In the genomic region with DNA sequence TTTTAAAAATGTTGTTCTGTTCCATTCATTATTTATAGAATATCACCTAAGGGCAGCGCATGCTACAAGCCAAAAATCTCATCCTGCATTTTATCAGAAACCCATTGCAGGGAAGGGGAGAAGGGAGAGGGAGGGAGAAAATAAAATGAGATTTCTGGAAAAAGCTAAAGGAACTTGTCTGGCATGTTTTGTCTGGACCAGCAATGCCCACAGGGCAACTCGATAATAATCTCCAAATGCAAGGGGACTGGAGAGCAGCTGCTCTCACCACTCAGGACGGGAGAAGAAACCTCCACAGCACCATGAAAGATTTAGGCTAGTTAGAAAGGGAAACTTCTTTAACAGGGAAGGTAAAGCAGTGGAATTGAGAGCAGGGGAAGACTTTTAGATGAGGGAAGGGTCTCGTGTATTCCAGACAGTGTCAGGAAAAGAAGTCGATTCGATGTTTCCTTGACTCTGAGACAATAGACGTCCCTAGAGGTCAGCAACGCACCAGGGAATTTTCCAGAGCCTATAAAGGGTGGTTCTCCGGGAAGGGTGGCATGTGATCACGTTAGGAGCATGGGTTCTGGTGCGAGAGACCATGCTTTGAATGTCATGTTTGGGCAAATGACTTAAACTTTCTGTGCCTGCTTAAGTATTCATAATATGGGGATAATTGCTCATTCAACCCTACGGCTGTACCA, we compare ENCODE assay signal across 28 cellular contexts.
DNase-seq lines count a peak whose midpoint lies in the region; ATAC-seq, FAIRE-seq and TF ChIP-seq lines count a peak whose summit lies in the region.
"Had no signal": no experiment of that assay in that cellular context is flagged by ENCODE, and none has a peak within 500 bp of the region (broad histone marks: within the 10 kb centered on the region; RNA-seq: fewer than 3 reads in every experiment).

No MANE protein-coding gene starts in this region.

- H3K4me3 Mint-ChIP-seq in astrocyte (ENCODE audit: unreplicated experiment), result no peak overlapping the region
- H3K4me3 Mint-ChIP-seq: activated CD4-positive, alpha-beta memory T cell treated with anti-CD3 and anti-CD28 coated beads for 36 hours; activated naive CD8-positive, alpha-beta T cell; B cell; central memory CD8-positive, alpha-beta T cell; nephron progenitor cell; stimulated activated naive B cell treated with anti-CD40 and anti-IgM and Interleukin-4, amounts not matched to agents 10 μg/mL and 1 μg/mL and 100 μg/mL, for 72 hours had no signal

- H2BK15ac ChIP-seq in mesendoderm (replicated peaks; ENCODE audit: low read depth), result no peak overlapping the region

- no peak overlapping the region for H4K8ac ChIP-seq in mesendoderm (ENCODE audit: low read depth, low read length)

- no peak overlapping the region for H3K23ac ChIP-seq in mesendoderm (ENCODE audit: low read length)

- WGBS in mesendoderm (ENCODE audit: extremely low coverage, insufficient coverage, low lambda C conversion rate), result no CpG with 5 or more reads among the region's 12 CpGs

- H3K27ac ChIP-seq in astrocyte (ENCODE audit: low read depth, low read length) (no peak overlapping the region), mesendoderm (ENCODE audit: low read depth, low read length) (no peak overlapping the region)
- H3K27ac ChIP-seq: ascending aorta, heart left ventricle, parathyroid adenoma, right atrium auricular region, testis, uterus had no signal

- H3K4me2 ChIP-seq in astrocyte (ENCODE audit: low read length) (no peak overlapping the region), mesendoderm (ENCODE audit: low read length) (no peak overlapping the region)

- no peaks in the 10 kb centered on the region for H3K79me1 ChIP-seq in mesendoderm (ENCODE audit: low read length)

- ATAC-seq in HG02852 (IDR thresholded peaks at IDR 0.05; ENCODE audit: unreplicated experiment), result no peak
- ATAC-seq: heart left ventricle; left ventricle myocardium superior; stimulated activated naive B cell treated with anti-CD40 and anti-IgM and Interleukin-4, amounts not matched to agents 10 μg/mL and 1 μg/mL and 100 μg/mL, for 72 hours had no signal

- H3K36me3 Mint-ChIP-seq in astrocyte (ENCODE audit: low read depth, unreplicated experiment), result no peaks in the 10 kb centered on the region
- H3K36me3 Mint-ChIP-seq: activated CD4-positive, alpha-beta memory T cell treated with anti-CD3 and anti-CD28 coated beads for 36 hours; activated naive CD8-positive, alpha-beta T cell had no signal

- H3K9me3 ChIP-seq in astrocyte (ENCODE audit: insufficient read depth, low read depth, low read length), result no peaks in the 10 kb centered on the region
- H3K9me3 ChIP-seq: ascending aorta, heart left ventricle, testis, uterus had no signal

- no peak overlapping the region for H2AK5ac ChIP-seq in mesendoderm (ENCODE audit: low read length)

- peak; percentile 83 for FAIRE-seq in astrocyte (lab: Jason Lieb, UNC)
- FAIRE-seq: A204.1, GM19239 had no signal

- H3K36me3 ChIP-seq in astrocyte (ENCODE audit: insufficient read depth, low read length) (no peaks in the 10 kb centered on the region), mesendoderm (ENCODE audit: control insufficient read depth, insufficient read depth, low read length) (no peaks in the 10 kb centered on the region)
- H3K36me3 ChIP-seq: ascending aorta, heart left ventricle, right atrium auricular region, uterus had no signal

- H2AFZ ChIP-seq in astrocyte (ENCODE audit: low read depth, low read length), result no peak overlapping the region
- H2AFZ ChIP-seq: parathyroid adenoma had no signal

- no peak for TF ChIP-seq CTCF in astrocyte (IDR thresholded peaks at IDR 0.05; ENCODE audit: insufficient read depth, low read depth, low read length)

- no peak overlapping the region for H3K4ac ChIP-seq in mesendoderm (ENCODE audit: low read depth, low read length)

- no peak overlapping the region for H3K56ac ChIP-seq in mesendoderm (ENCODE audit: low read length)

- H4K20me1 ChIP-seq in astrocyte (ENCODE audit: insufficient read depth, low read length), result no peaks in the 10 kb centered on the region

- no peaks in the 10 kb centered on the region for H3K4me1 ChIP-seq in astrocyte (ENCODE audit: insufficient read depth, low read length)
- no peaks in the 10 kb centered on the region for H3K4me1 ChIP-seq in mesendoderm (ENCODE audit: control insufficient read depth, low read depth, low read length)
- H3K4me1 ChIP-seq: ascending aorta, heart left ventricle, parathyroid adenoma, right atrium auricular region, testis, uterus had no signal

- H3K4me3 ChIP-seq in astrocyte (ENCODE audit: insufficient read depth, low read depth, low read length), result no peak overlapping the region
- no peak overlapping the region for H3K4me3 ChIP-seq in mesendoderm (ENCODE audit: low read length)
- H3K4me3 ChIP-seq: ascending aorta, heart left ventricle, right atrium auricular region, testis, uterus had no signal

- H3K18ac ChIP-seq in mesendoderm (ENCODE audit: low read length), result no peak overlapping the region

- H3K9me3 Mint-ChIP-seq in astrocyte (ENCODE audit: unreplicated experiment), result no peaks in the 10 kb centered on the region
- H3K9me3 Mint-ChIP-seq: activated CD4-positive, alpha-beta memory T cell treated with anti-CD3 and anti-CD28 coated beads for 36 hours; activated T-helper 2 cell treated with anti-CD3 and anti-CD28 coated beads, Interferon-gamma antibody, Interleukin-2, Interleukin-4, amounts not matched to agents 10 μg/mL and 5 μg/mL and 100 μg/mL, durations not matched to agents 14 hours and 24 hours and 36 hours had no signal

- no peaks in the 10 kb centered on the region for H3K79me2 ChIP-seq in astrocyte (ENCODE audit: insufficient read depth, low read length)
- H3K79me2 ChIP-seq in mesendoderm (ENCODE audit: control insufficient read depth, insufficient read depth, low read length), result no peaks in the 10 kb centered on the region
- H3K79me2 ChIP-seq: parathyroid adenoma had no signal

- H2BK5ac ChIP-seq in mesendoderm (ENCODE audit: low read length), result no peak overlapping the region

- no peak overlapping the region for H2BK120ac ChIP-seq in mesendoderm (ENCODE audit: low read depth, low read length)

- no peaks in the 10 kb centered on the region for H3K27me3 Mint-ChIP-seq in astrocyte (ENCODE audit: low read depth, unreplicated experiment)
- H3K27me3 Mint-ChIP-seq: activated CD4-positive, alpha-beta memory T cell treated with anti-CD3 and anti-CD28 coated beads for 36 hours; activated naive CD8-positive, alpha-beta T cell; central memory CD8-positive, alpha-beta T cell had no signal

- H3K27me3 ChIP-seq in astrocyte (ENCODE audit: insufficient read depth, low read length) (no peaks in the 10 kb centered on the region), mesendoderm (ENCODE audit: insufficient read depth, low read length, poor library complexity) (no peaks in the 10 kb centered on the region)
- H3K27me3 ChIP-seq: ascending aorta, right atrium auricular region, testis, uterus had no signal

- DNase-seq in NCI-H748 (lab: John Stamatoyannopoulos, UW; ENCODE audit: unreplicated experiment) (peak; percentile 0), NCI-H748 treated with DMSO at 0.1 percent for 48 hours (lab: John Stamatoyannopoulos, UW) (no peak), NCI-H69 (lab: John Stamatoyannopoulos, UW) (peak; percentile 12), astrocyte (ENCODE audit: low read depth) (no peak), mesendoderm (peak; percentile 42), NCI-H146 (lab: John Stamatoyannopoulos, UW) (no peak), T1000 (lab: John Stamatoyannopoulos, UW) (no peak)
- DNase-seq: activated CD4-positive, alpha-beta memory T cell treated with anti-CD3 and anti-CD28 coated beads for 36 hours; activated CD8-positive, alpha-beta memory T cell treated with anti-CD3 and anti-CD28 coated beads, Interleukin-2, amount 50 U/mL, for 48 hours; heart left ventricle; left ventricle myocardium superior; NCI-H1417 treated with DMSO at 0.1 percent for 48 hours; NCI-H510A; nephron progenitor cell; stimulated activated CD4-positive, alpha-beta T cell treated with anti-CD3 and anti-CD28 coated beads, Interleukin-4, amount 100 ng/mL, for 24 hours; stimulated activated naive B cell treated with anti-CD40 and anti-IgM and Interleukin-4, amounts not matched to agents 10 μg/mL and 1 μg/mL and 100 μg/mL, for 72 hours; testis; uterus had no signal

- no peak overlapping the region for H4K5ac ChIP-seq in mesendoderm (ENCODE audit: low read length)

- H3K9ac ChIP-seq in astrocyte (ENCODE audit: low read length) (no peak overlapping the region), mesendoderm (ENCODE audit: low read length) (no peak overlapping the region)
- H3K9ac ChIP-seq: parathyroid adenoma had no signal

- no peak overlapping the region for H3K27ac Mint-ChIP-seq in astrocyte (ENCODE audit: unreplicated experiment)
- H3K27ac Mint-ChIP-seq: activated CD4-positive, alpha-beta memory T cell treated with anti-CD3 and anti-CD28 coated beads for 36 hours; activated naive CD8-positive, alpha-beta T cell; activated T-helper 2 cell treated with anti-CD3 and anti-CD28 coated beads, Interferon-gamma antibody, Interleukin-2, Interleukin-4, amounts not matched to agents 10 μg/mL and 5 μg/mL and 100 μg/mL, durations not matched to agents 14 hours and 24 hours and 36 hours; B cell; nephron progenitor cell; stimulated activated naive B cell treated with anti-CD40 and anti-IgM and Interleukin-4, amounts not matched to agents 10 μg/mL and 1 μg/mL and 100 μg/mL, for 72 hours had no signal

- no peaks in the 10 kb centered on the region for H3K4me1 Mint-ChIP-seq in astrocyte (ENCODE audit: low read depth, unreplicated experiment)
- H3K4me1 Mint-ChIP-seq: B cell; central memory CD8-positive, alpha-beta T cell; nephron progenitor cell had no signal

Comparison
In these comparisons a context has a peak if more than half of its experiments do, and no peak if none do; other contexts are left out.
1. DNase-seq: peak in NCI-H748 (single experiment), NCI-H69 (single experiment) and mesendoderm (single experiment); none in NCI-H748 treated with DMSO at 0.1 percent for 48 hours (single experiment), astrocyte (single experiment), NCI-H146 (single experiment) and T1000 (single experiment).